Comparison of ENCODE assay signal across 22 cellular contexts in genomic region chr1:15185617-15186016, GRCh38. TPM values are rescaled to one million over a fixed set of nuclear protein-coding genes. Genes with fewer than 3 reads are reported as not detected.
"Had no signal": no experiment of that assay in that cellular context is flagged by ENCODE, and none has a peak within 500 bp of the region (broad histone marks: within the 10 kb centered on the region; RNA-seq: fewer than 3 reads in every experiment).

No MANE protein-coding gene starts in this region.

- DNase-seq: colonic mucosa; dermis blood vessel endothelial cell; effector memory CD8-positive, alpha-beta T cell; gastrocnemius medialis; head of caudate nucleus; mucosa of descending colon; naive thymus-derived CD4-positive, alpha-beta T cell; stimulated activated CD4-positive, alpha-beta T cell treated with anti-CD3 and anti-CD28 coated beads, Interleukin-12 subunit alpha, Interleukin-12 subunit beta, amount 100 ng/mL, for 4 hours; stimulated activated CD4-positive, alpha-beta T cell treated with anti-CD3 and anti-CD28 coated beads, Interleukin-1b, Interleukin-23, amount 100 ng/mL, for 48 hours; stimulated activated CD4-positive, alpha-beta T cell treated with anti-CD3 and anti-CD28 coated beads, Interleukin-4, amount 100 ng/mL, for 1 hour; stimulated activated CD8-positive, alpha-beta memory T cell treated with anti-CD3 and anti-CD28 coated beads, Interleukin-4, amount 100 ng/mL, for 48 hours; stimulated activated naive CD4-positive, alpha-beta T cell; stimulated activated naive CD8-positive, alpha-beta T cell treated with anti-CD3 and anti-CD28 coated beads, Interleukin-15, amount 100 ng/mL, for 72 hours; trophoblast cell had no signal

- H3K9me3 Mint-ChIP-seq: effector memory CD8-positive, alpha-beta T cell; memory B cell; mesothelial cell of epicardium; naive thymus-derived CD4-positive, alpha-beta T cell; nephron; neural progenitor cell; stimulated activated naive CD8-positive, alpha-beta T cell treated with anti-CD3 and anti-CD28 coated beads, Interleukin-15, amount 100 ng/mL, for 72 hours had no signal

- H3K27me3 Mint-ChIP-seq: progenitor cell of endocrine pancreas had no signal

- H3K4me1 Mint-ChIP-seq: memory B cell had no signal

- H3K27ac Mint-ChIP-seq: effector memory CD8-positive, alpha-beta T cell; memory B cell; mesothelial cell of epicardium; naive thymus-derived CD4-positive, alpha-beta T cell had no signal

- H3K4me3 Mint-ChIP-seq: effector memory CD8-positive, alpha-beta T cell; memory B cell; mesothelial cell of epicardium; naive thymus-derived CD4-positive, alpha-beta T cell; nephron; neural progenitor cell; stimulated activated naive CD8-positive, alpha-beta T cell treated with anti-CD3 and anti-CD28 coated beads, Interleukin-15, amount 100 ng/mL, for 72 hours had no signal

- H3K36me3 Mint-ChIP-seq: memory B cell; mesothelial cell of epicardium; naive thymus-derived CD4-positive, alpha-beta T cell; neural progenitor cell had no signal

- FAIRE-seq: keratinocyte had no signal

- ATAC-seq: effector memory CD8-positive, alpha-beta T cell; gastrocnemius medialis; left lobe of liver; mucosa of descending colon; naive thymus-derived CD4-positive, alpha-beta T cell; sciatic nerve; stimulated activated naive CD8-positive, alpha-beta T cell treated with anti-CD3 and anti-CD28 coated beads, Interleukin-15, amount 100 ng/mL, for 72 hours had no signal

RNA-seq across cellular contexts. Expression of gene TMEM51, which starts 32.1 kb away (rescaled TPM):
- polyA plus RNA-seq: naive thymus-derived CD4-positive, alpha-beta T cell had no signal
